Comparison of ENCODE assay signal across 8 cellular contexts in genomic region chr11:64239662-64240466, GRCh38. TPM values are rescaled to one million over a fixed set of nuclear protein-coding genes. Genes with fewer than 3 reads are reported as not detected.
DNase-seq lines count a peak whose midpoint lies in the region; ATAC-seq and TF ChIP-seq lines count a peak whose summit lies in the region.

No MANE protein-coding gene starts in this region.

- H3K4me1 ChIP-seq in SJSA1 (replicated peaks) (peaks cover 36% of the 10 kb centered on the region), sigmoid colon (peaks cover 0 to 53% (median 38%) of the 10 kb centered on the region in 4 donors)

- H3K27ac ChIP-seq in SJSA1, result peak overlapping the region; percentile 91
- H3K27ac ChIP-seq in sigmoid colon, result peak overlapping the region; percentile 93 to 99 (median 98)

- peak overlapping the region; percentile 79 for H3K4me3 ChIP-seq in AG10803 (ENCODE audit: low read length)
- peak overlapping the region; percentile 74 for H3K4me3 ChIP-seq in SJSA1
- H3K4me3 ChIP-seq in fibroblast of mammary gland (ENCODE audit: control insufficient read depth, low read depth, low read length), result peak overlapping the region; percentile 62
- peak overlapping the region; percentile 62 to 97 (median 89) for H3K4me3 ChIP-seq in sigmoid colon

- intact Hi-C loops in sigmoid colon (cut with DNase I), result no loop called here

- no peak for TF ChIP-seq EP300 in sigmoid colon (IDR thresholded peaks at IDR 0.05)

- DNase-seq in AG10803 (ENCODE audit: low read depth), result no peak
- DNase-seq in SJSA1 (ENCODE audit: low read depth in 1 of 2, low spot score in 2 of 2), result no peak
- DNase-seq in fibroblast of mammary gland (ENCODE audit: low read depth), result no peak
- DNase-seq in sigmoid colon, result no peak
- DNase-seq in mesenteric fat pad (ENCODE audit: low spot score), result no peak
- DNase-seq in NCI-H82 (lab: John Stamatoyannopoulos, UW), result no peak

- ATAC-seq in GM21515 (IDR thresholded peaks at IDR 0.05; ENCODE audit: unreplicated experiment), result peak; percentile 8
- ATAC-seq in GM21390 (IDR thresholded peaks at IDR 0.05; ENCODE audit: unreplicated experiment), result no peak

- WGBS in sigmoid colon, 2 donors, result 45 to 62% methylated on average over 12 of the region's 12 CpGs

- no peaks in the 10 kb centered on the region for H3K9me3 ChIP-seq in SJSA1 (replicated peaks)
- H3K9me3 ChIP-seq in sigmoid colon, result no peaks in the 10 kb centered on the region

- no peak for TF ChIP-seq CTCF in AG10803 (conservative IDR thresholded peaks at IDR 0.05; ENCODE audit: low read length)
- TF ChIP-seq CTCF in fibroblast of mammary gland (conservative IDR thresholded peaks at IDR 0.05; ENCODE audit: control insufficient read depth, insufficient read depth, low read depth, low read length), result no peak
- TF ChIP-seq CTCF in sigmoid colon (IDR thresholded peaks at IDR 0.05), result no peak

- peaks cover 61% of the 10 kb centered on the region for H3K36me3 ChIP-seq in SJSA1
- peaks cover 0 to 40% (median 5%) of the 10 kb centered on the region in 4 donors for H3K36me3 ChIP-seq in sigmoid colon

- no peak for TF ChIP-seq POLR2A in sigmoid colon (IDR thresholded peaks at IDR 0.05)

- H3K27me3 ChIP-seq in SJSA1 (replicated peaks) (no peaks in the 10 kb centered on the region), sigmoid colon (no peaks in the 10 kb centered on the region)

RNA-seq across cellular contexts. Expression of gene FKBP2, which starts 1.0 kb away (rescaled TPM):
- 73.4 and 228 TPM in 2 replicates for total RNA-seq in SJSA1 (2014; rRNA removed; shearing (Covaris generic))
- total RNA-seq in sigmoid colon (10 to 100 TPM; 49.2 to 70.5 (median 51.3) TPM), mesenteric fat pad (53.8 TPM)
- 100 to 1,000 TPM in 2 of 3 donors, 10 to 100 TPM in 1; 97.3 to 213 (median 116) TPM for polyA plus RNA-seq in sigmoid colon

RNA-seq across cellular contexts. Expression of gene VEGFB, which starts 5.5 kb away (rescaled TPM):
- total RNA-seq in SJSA1 (2014; rRNA removed; shearing (Covaris generic)), result 13.0 and 17.2 TPM in 2 replicates
- 100 to 1,000 TPM in 2 of 4 donors, 10 to 100 TPM in 2; 76.7 to 117 (median 98.4) TPM for total RNA-seq in sigmoid colon
- 10 to 100 TPM; 23.4 to 94.9 (median 42.6) TPM for polyA plus RNA-seq in sigmoid colon
- total RNA-seq in mesenteric fat pad, result 426 TPM

RNA-seq across cellular contexts. Expression of gene PPP1R14B, which starts 6.9 kb away (rescaled TPM):
- 467 and 505 TPM in 2 replicates for total RNA-seq in SJSA1 (2014; rRNA removed; shearing (Covaris generic))
- 10 to 100 TPM; 31.8 to 66.6 (median 51.3) TPM for total RNA-seq in sigmoid colon
- 100 to 1,000 TPM in 1 of 3 donors, 10 to 100 TPM in 2; 78.8 to 159 (median 93.7) TPM for polyA plus RNA-seq in sigmoid colon
- 186 TPM for total RNA-seq in mesenteric fat pad

RNA-seq across cellular contexts. Expression of gene DNAJC4, which starts 9.5 kb away (rescaled TPM):
- total RNA-seq in SJSA1 (2014; rRNA removed; shearing (Covaris generic)), result 2.7 and 11.9 TPM in 2 replicates
- total RNA-seq in sigmoid colon (10 to 100 TPM; 25.7 to 37.1 (median 28.1) TPM), mesenteric fat pad (20.4 TPM)
- 10 to 100 TPM; 27.5 to 68.1 (median 58.3) TPM for polyA plus RNA-seq in sigmoid colon

RNA-seq across cellular contexts. Expression of gene PLCB3, which starts 11.5 kb away (rescaled TPM):
- 34.3 and 51.5 TPM in 2 replicates for total RNA-seq in SJSA1 (2014; rRNA removed; shearing (Covaris generic))
- total RNA-seq in sigmoid colon (10 to 100 TPM; 10.6 to 17.7 (median 12.1) TPM), mesenteric fat pad (25.8 TPM)
- polyA plus RNA-seq in sigmoid colon, result 10 to 100 TPM; 23.4 to 52.8 (median 35.4) TPM
